Comparison of ENCODE assay signal across 18 cellular contexts in the genomic region with DNA sequence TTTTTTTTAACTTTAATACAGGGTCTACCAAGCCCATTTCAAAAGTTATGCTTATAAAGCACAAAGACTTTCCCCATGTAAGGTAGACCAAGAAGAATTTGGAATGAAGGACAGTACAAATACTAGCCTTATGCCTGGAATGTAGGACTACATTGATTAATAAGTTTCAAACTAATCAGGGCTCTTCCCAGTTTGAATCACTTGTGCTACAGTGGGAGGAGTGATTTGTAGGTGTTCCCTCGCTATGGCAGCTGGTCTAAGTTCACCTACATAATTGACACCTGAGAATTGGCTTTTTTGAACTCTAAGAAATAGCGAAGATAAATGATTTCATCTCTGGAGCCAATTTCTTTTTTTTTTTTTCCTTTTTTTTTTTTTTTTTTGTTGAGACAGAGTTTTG.
A peak's percentile ranks its signal among the peaks of the same experiment; 100 is the strongest.
DNase-seq lines count a peak whose midpoint lies in the region; TF ChIP-seq lines count a peak whose summit lies in the region.
"Had no signal": no experiment of that assay in that cellular context is flagged by ENCODE, and none has a peak within 500 bp of the region (broad histone marks: within the 10 kb centered on the region; RNA-seq: fewer than 3 reads in every experiment).

No MANE protein-coding gene starts in this region.

- no peaks in the 10 kb centered on the region for H3F3A ChIP-seq in Loucy (ENCODE audit: low read depth)

- H3K4me1 ChIP-seq in Loucy (ENCODE audit: insufficient read depth, low read length, poor library complexity, severe bottlenecking) (peaks cover 20% of the 10 kb centered on the region), duodenal mucosa (ENCODE audit: control insufficient read depth in 1 of 2, insufficient read depth in 2 of 2, low read length in 2 of 2) (peaks cover 35% of the 10 kb centered on the region in 2 donors), mucosa of rectum (ENCODE audit: control insufficient read depth in 2 of 2, insufficient read depth in 2 of 2, low read length in 2 of 2) (peaks cover 17 to 41% of the 10 kb centered on the region in 2 donors)

- TF ChIP-seq CTCF in Loucy (conservative IDR thresholded peaks at IDR 0.05; ENCODE audit: low read length) = no peak

- H3K4me3 ChIP-seq in Loucy (ENCODE audit: low read length, poor library complexity, severe bottlenecking) (no peak overlapping the region), duodenal mucosa (ENCODE audit: low read depth in 1 of 2, low read length in 2 of 2) (no peak overlapping the region), mucosa of rectum (ENCODE audit: low read length in 2 of 2) (no peak overlapping the region)
- H3K4me3 ChIP-seq: GM12878, K562 had no signal

- no peak overlapping the region for H3K4me2 ChIP-seq in Loucy (ENCODE audit: low read depth, low read length, poor library complexity, severe bottlenecking)

- no peaks in the 10 kb centered on the region for H3K79me2 ChIP-seq in Loucy (ENCODE audit: insufficient read depth, low read length)

- H3K27ac ChIP-seq in duodenal mucosa (ENCODE audit: low read depth, low read length) = peak overlapping the region; percentile 15
- H3K27ac ChIP-seq in mucosa of rectum (ENCODE audit: low read depth in 2 of 2, low read length in 2 of 2) = peak overlapping the region; percentile 49 to 70

- no peaks in the 10 kb centered on the region for H4K20me1 ChIP-seq in Loucy (ENCODE audit: insufficient read depth, low read length, poor library complexity, severe bottlenecking)

- no peaks in the 10 kb centered on the region for H3K36me3 ChIP-seq in Loucy (ENCODE audit: insufficient read depth, low read length)
- H3K36me3 ChIP-seq in duodenal mucosa (ENCODE audit: control insufficient read depth in 1 of 2, insufficient read depth in 2 of 2, low read length in 2 of 2) = no peaks in the 10 kb centered on the region
- no peaks in the 10 kb centered on the region for H3K36me3 ChIP-seq in mucosa of rectum (ENCODE audit: control insufficient read depth in 2 of 2, insufficient read depth in 2 of 2, low read length in 2 of 2)

- DNase-seq in GF-D8 (lab: John Stamatoyannopoulos, UW) = no peak
- no peak for DNase-seq in NCI-H345 treated with DMSO at 0.1 percent for 48 hours (lab: John Stamatoyannopoulos, UW; ENCODE audit: unreplicated experiment)
- no peak for DNase-seq in DMS153 treated with DMSO at 0.1 percent for 48 hours (lab: John Stamatoyannopoulos, UW; ENCODE audit: unreplicated experiment)
- no peak for DNase-seq in superior temporal gyrus (ENCODE audit: extremely low spot score)
- DNase-seq: C1 segment of cervical spinal cord; CD4-positive, alpha-beta memory T cell; COR-L47; GOT3; Kasumi-1; MV-4-11; NCI-H1105; NCI-H146; NCI-H1930 had no signal

- H3K9ac ChIP-seq in Loucy (ENCODE audit: low read depth, low read length, poor library complexity, severe bottlenecking) (no peak overlapping the region), duodenal mucosa (ENCODE audit: low read depth in 1 of 2, low read length in 2 of 2) (no peak overlapping the region), mucosa of rectum (ENCODE audit: low read depth in 1 of 2, low read length in 2 of 2) (peak overlapping the region; percentile 2 to 22)

- H3K9me3 ChIP-seq in Loucy (ENCODE audit: insufficient read depth, low read depth, low read length) (peaks cover 5% of the 10 kb centered on the region), duodenal mucosa (ENCODE audit: control insufficient read depth in 1 of 2, low read length in 2 of 2) (no peaks in the 10 kb centered on the region), mucosa of rectum (ENCODE audit: control insufficient read depth in 2 of 2, low read length in 2 of 2) (no peaks in the 10 kb centered on the region)

- 0 out of 2 replicates have a peak overlapping the region, but pooled peaks have one; percentile 40 for H2AFZ ChIP-seq in Loucy (ENCODE audit: low read length)

- H3K27me3 ChIP-seq in Loucy (ENCODE audit: insufficient read depth, low read length, poor library complexity, severe bottlenecking) (no peaks in the 10 kb centered on the region), duodenal mucosa (ENCODE audit: control insufficient read depth in 1 of 2, insufficient read depth in 2 of 2, low read length in 2 of 2) (no peaks in the 10 kb centered on the region), mucosa of rectum (ENCODE audit: control insufficient read depth in 2 of 2, insufficient read depth in 2 of 2, low read length in 2 of 2) (peaks cover 0 to 2% of the 10 kb centered on the region in 2 donors)

- H3K9me2 ChIP-seq in Loucy (replicated peaks; ENCODE audit: low read depth, low read length) = no peaks in the 10 kb centered on the region

Comparison
In these comparisons a context has a peak if more than half of its experiments do, and no peak if none do; other contexts are left out.
1. H3K9ac ChIP-seq: peak in mucosa of rectum (2 of 2); none in Loucy (single experiment) and duodenal mucosa (0 of 2).